Comparison of ENCODE assay signal across 8 cellular contexts in genomic region chr3:47578119-47578630, GRCh38. TPM values are rescaled to one million over a fixed set of nuclear protein-coding genes. Genes with fewer than 3 reads are reported as not detected.
DNase-seq lines count a peak whose midpoint lies in the region; ATAC-seq and TF ChIP-seq lines count a peak whose summit lies in the region.

No MANE protein-coding gene starts in this region.

- H3K79me2 ChIP-seq in ACC112 (ENCODE audit: control insufficient read depth, insufficient read depth, low read length, unreplicated experiment): no peaks in the 10 kb centered on the region

- H3K4me1 ChIP-seq in ACC112 (ENCODE audit: control insufficient read depth, insufficient read depth, low read length, unreplicated experiment): no peaks in the 10 kb centered on the region
- H3K4me1 ChIP-seq in ascending aorta: peaks cover 0 to 10% of the 10 kb centered on the region in 2 donors

- H3K9me3 ChIP-seq in ascending aorta: no peaks in the 10 kb centered on the region

- in situ Hi-C loops in KBM-7 (cut with MboI; ENCODE audit: low pct_unique_long_range_greater_than_20kb, low sequenced_read_pairs): no loop called here

- no peak overlapping the region for H3K27ac ChIP-seq in ACC112 (ENCODE audit: low read depth, low read length)
- no peak overlapping the region for H3K27ac ChIP-seq in ascending aorta

- H2AFZ ChIP-seq in ACC112 (ENCODE audit: low read length, unreplicated experiment): peak overlapping the region; percentile 60

- H3K36me3 ChIP-seq in ACC112 (ENCODE audit: insufficient read depth, low read length) (no peaks in the 10 kb centered on the region), ascending aorta (no peaks in the 10 kb centered on the region)

- H3K4me3 ChIP-seq in ACC112 (ENCODE audit: low read depth, low read length): peak overlapping the region; percentile 74
- peak overlapping the region; percentile 76 to 86 for H3K4me3 ChIP-seq in ascending aorta
- H3K4me3 ChIP-seq in iPS-11a (ENCODE audit: low read depth, low read length): peak overlapping the region; percentile 27

- ATAC-seq in GM21723 (IDR thresholded peaks at IDR 0.05; ENCODE audit: unreplicated experiment) (peak; percentile 45), GM18868 (IDR thresholded peaks at IDR 0.05; ENCODE audit: unreplicated experiment) (no peak)

- H3K27me3 ChIP-seq in ACC112 (ENCODE audit: insufficient read depth, low read length) (peaks cover 54% of the 10 kb centered on the region), ascending aorta (no peaks in the 10 kb centered on the region)

- DNase-seq in T follicular helper cell (ENCODE audit: low read depth): peak; percentile 25
- DNase-seq in ascending aorta (ENCODE audit: low spot score in 2 of 2): peak in 1 of 2 donors; percentile 70
- peak; percentile 27 for DNase-seq in stimulated activated CD4-positive, alpha-beta T cell treated with anti-CD3 and anti-CD28 coated beads, Interleukin-12 subunit alpha, Interleukin-12 subunit beta, amount 100 ng/mL, for 4 hours
- DNase-seq in KBM-7: no peak

- intact Hi-C loops in ascending aorta (cut with DNase I): loop anchor here (2.0 kb wide), 1 partner anchor 35 kb away; no protein-coding TSS in a partner anchor

- TF ChIP-seq CTCF in ascending aorta (IDR thresholded peaks at IDR 0.05): no peak

RNA-seq across cellular contexts. Expression of gene CSPG5, which starts 0.5 kb away (rescaled TPM):
- 1.7 TPM for total RNA-seq in ascending aorta

Comparison
In these comparisons a context has a peak if more than half of its experiments do, and no peak if none do; other contexts are left out.
1. H3K4me3 ChIP-seq: peak in every context shown above with its lines; median percentile 81 in ascending aorta; 74 in ACC112; 27 in iPS-11a.